9 cellular contexts compared by ENCODE assay signal in genomic region chr1:93180723-93181613, GRCh38. TPM values are rescaled to one million over a fixed set of nuclear protein-coding genes. Genes with fewer than 3 reads are reported as not detected.
A peak's percentile ranks its signal among the peaks of the same experiment; 100 is the strongest.
DNase-seq lines count a peak whose midpoint lies in the region; ATAC-seq, FAIRE-seq and TF ChIP-seq lines count a peak whose summit lies in the region.
"Had no signal": no experiment of that assay in that cellular context is flagged by ENCODE, and none has a peak within 500 bp of the region (broad histone marks: within the 10 kb centered on the region; RNA-seq: fewer than 3 reads in every experiment).

Gene CCDC18, plus strand, starts transcription at chr1:93180724. Its CDS starts 2,638 bp downstream, at chr1:93183362.

- H2AFZ ChIP-seq in SU-DHL-6 (ENCODE audit: low read depth, low read length, severe bottlenecking) = peak within 1 kb of the TSS; percentile 64

- H3K4ac ChIP-seq in mesendoderm (ENCODE audit: low read depth, low read length) = peak within 1 kb of the TSS; percentile 44

- peaks cover 41% of the 10 kb centered on the region for H3F3A ChIP-seq in SU-DHL-6 (ENCODE audit: insufficient read depth)

- peaks cover 36% of the 10 kb centered on the region for H4K20me1 ChIP-seq in BLaER1
- H4K20me1 ChIP-seq in SU-DHL-6 (ENCODE audit: low read depth, low read length) = peaks cover 15% of the 10 kb centered on the region

- H3K27me3 Mint-ChIP-seq in stimulated activated naive CD8-positive, alpha-beta T cell treated with anti-CD3 and anti-CD28 coated beads, Interleukin-15, amount 100 ng/mL, for 72 hours = no peaks in the 10 kb centered on the region

- peak within 1 kb of the TSS; percentile 99 for H3K27ac Mint-ChIP-seq in stimulated activated naive CD8-positive, alpha-beta T cell treated with anti-CD3 and anti-CD28 coated beads, Interleukin-15, amount 100 ng/mL, for 72 hours

- peak within 1 kb of the TSS; percentile 95 to 99 for H3K4me3 Mint-ChIP-seq in stimulated activated naive CD8-positive, alpha-beta T cell treated with anti-CD3 and anti-CD28 coated beads, Interleukin-15, amount 100 ng/mL, for 72 hours

- H3K56ac ChIP-seq in mesendoderm (ENCODE audit: low read length) = peak within 1 kb of the TSS; percentile 97

- no peak for FAIRE-seq in bronchial epithelial cell (lab: Jason Lieb, UNC)
- FAIRE-seq: colon had no signal

- TF ChIP-seq CTCF in SU-DHL-6 (IDR thresholded peaks at IDR 0.05; ENCODE audit: insufficient read depth, low read length, poor library complexity, severe bottlenecking) = no peak
- no peak for TF ChIP-seq CTCF in bronchial epithelial cell (IDR thresholded peaks at IDR 0.05; ENCODE audit: insufficient read depth, low read length, severe bottlenecking)

- H3K4me1 ChIP-seq in BLaER1 (peaks cover 34% of the 10 kb centered on the region), mesendoderm (ENCODE audit: control insufficient read depth, low read depth, low read length) (no peaks in the 10 kb centered on the region)

- peak within 1 kb of the TSS; percentile 89 for H3K18ac ChIP-seq in mesendoderm (ENCODE audit: low read length)

- H3K27me3 ChIP-seq in BLaER1 (no peaks in the 10 kb centered on the region), SU-DHL-6 (ENCODE audit: low read length) (no peaks in the 10 kb centered on the region), bronchial epithelial cell (ENCODE audit: control insufficient read depth, insufficient read depth, low read length) (no peaks in the 10 kb centered on the region), mesendoderm (ENCODE audit: insufficient read depth, low read length, poor library complexity) (no peaks in the 10 kb centered on the region)

- no CpG with 5 or more reads among the region's 43 CpGs for WGBS in mesendoderm (ENCODE audit: extremely low coverage, insufficient coverage, low lambda C conversion rate)

- peak within 1 kb of the TSS; percentile 67 for H3K23ac ChIP-seq in mesendoderm (ENCODE audit: low read length)

- H3K4me1 Mint-ChIP-seq in stimulated activated naive CD8-positive, alpha-beta T cell treated with anti-CD3 and anti-CD28 coated beads, Interleukin-15, amount 100 ng/mL, for 72 hours = peaks cover 56% of the 10 kb centered on the region

- H3K27ac ChIP-seq in BLaER1 (peak within 1 kb of the TSS; percentile 89), SU-DHL-6 (ENCODE audit: low read depth, low read length) (peak within 1 kb of the TSS; percentile 91), mesendoderm (ENCODE audit: low read depth, low read length) (peak within 1 kb of the TSS; percentile 93)

- H3K9me3 ChIP-seq in BLaER1 (no peaks in the 10 kb centered on the region), SU-DHL-6 (ENCODE audit: insufficient read depth, low read length) (no peaks in the 10 kb centered on the region)

- H3K4me2 ChIP-seq in BLaER1 (peak within 1 kb of the TSS; percentile 86), SU-DHL-6 (ENCODE audit: low read depth, low read length, poor library complexity, severe bottlenecking) (peak within 1 kb of the TSS; percentile 99), mesendoderm (ENCODE audit: low read length) (peak within 1 kb of the TSS; percentile 80)

- peak; percentile 37 for DNase-seq in bronchial epithelial cell (ENCODE audit: low read depth)
- DNase-seq in mesendoderm = peak; percentile 82
- DNase-seq in stimulated activated naive CD8-positive, alpha-beta T cell treated with anti-CD3 and anti-CD28 coated beads, Interleukin-15, amount 100 ng/mL, for 72 hours = no peak
- no peak for DNase-seq in NCI-H226

- peak within 1 kb of the TSS; percentile 92 for H2BK5ac ChIP-seq in mesendoderm (ENCODE audit: low read length)

- H3K36me3 ChIP-seq in BLaER1 (peaks cover 12% of the 10 kb centered on the region), SU-DHL-6 (ENCODE audit: low read length) (peaks cover 18% of the 10 kb centered on the region), bronchial epithelial cell (ENCODE audit: control insufficient read depth, insufficient read depth, low read length) (peaks cover 1% of the 10 kb centered on the region), mesendoderm (ENCODE audit: control insufficient read depth, insufficient read depth, low read length) (no peaks in the 10 kb centered on the region)

- H3K79me1 ChIP-seq in mesendoderm (ENCODE audit: low read length) = peaks cover 6% of the 10 kb centered on the region

- no peak within 1 kb of the TSS for H2BK120ac ChIP-seq in mesendoderm (ENCODE audit: low read depth, low read length)

- no peak within 1 kb of the TSS for H2BK15ac ChIP-seq in mesendoderm (replicated peaks; ENCODE audit: low read depth)

- no peak within 1 kb of the TSS for H4K8ac ChIP-seq in mesendoderm (ENCODE audit: low read depth, low read length)

- H3K9me3 Mint-ChIP-seq in stimulated activated naive CD8-positive, alpha-beta T cell treated with anti-CD3 and anti-CD28 coated beads, Interleukin-15, amount 100 ng/mL, for 72 hours = no peaks in the 10 kb centered on the region

- H4K5ac ChIP-seq in mesendoderm (ENCODE audit: low read length) = no peak within 1 kb of the TSS

- no peaks in the 10 kb centered on the region for H3K9me2 ChIP-seq in SU-DHL-6 (replicated peaks; ENCODE audit: insufficient read depth, low read length)

- ATAC-seq in GM18508 (IDR thresholded peaks at IDR 0.05; ENCODE audit: insufficient read depth, unreplicated experiment) = peak; percentile 1
- peak; percentile 14 for ATAC-seq in HG03432 (IDR thresholded peaks at IDR 0.05; ENCODE audit: unreplicated experiment)
- peak; percentile 27 for ATAC-seq in stimulated activated naive CD8-positive, alpha-beta T cell treated with anti-CD3 and anti-CD28 coated beads, Interleukin-15, amount 100 ng/mL, for 72 hours

- peak within 1 kb of the TSS; percentile 90 for H3K4me3 ChIP-seq in BLaER1
- H3K4me3 ChIP-seq in SU-DHL-6 (ENCODE audit: insufficient read depth, low read length, poor library complexity, severe bottlenecking) = peak within 1 kb of the TSS; percentile 84
- H3K4me3 ChIP-seq in bronchial epithelial cell (ENCODE audit: low read depth, low read length) = peak within 1 kb of the TSS; percentile 54
- H3K4me3 ChIP-seq in mesendoderm (ENCODE audit: low read length) = peak within 1 kb of the TSS; percentile 96

- H3K79me2 ChIP-seq in SU-DHL-6 (ENCODE audit: insufficient read depth, low read length) (peaks cover 52% of the 10 kb centered on the region), mesendoderm (ENCODE audit: control insufficient read depth, insufficient read depth, low read length) (peaks cover 20% of the 10 kb centered on the region)

- no peak within 1 kb of the TSS for H2AK5ac ChIP-seq in mesendoderm (ENCODE audit: low read length)

- H3K9ac ChIP-seq in BLaER1 = peak within 1 kb of the TSS; percentile 90
- H3K9ac ChIP-seq in SU-DHL-6 (ENCODE audit: low read length) = peak within 1 kb of the TSS; percentile 84
- H3K9ac ChIP-seq in mesendoderm (ENCODE audit: low read length) = peak within 1 kb of the TSS; percentile 98

RNA-seq across cellular contexts. Expression of gene CCDC18, which starts in this region (rescaled TPM):
- 3.4 and 4.1 TPM in 2 replicates for total RNA-seq in bronchial epithelial cell
- 11.2 TPM for polyA plus RNA-seq in mesendoderm (2013, experiment 1 of 2)
- polyA plus RNA-seq in mesendoderm (2013, experiment 2 of 2) = 11.3 TPM

Comparison
In these comparisons a context has a peak if more than half of its experiments do, and no peak if none do; other contexts are left out.
1. DNase-seq: peak in bronchial epithelial cell (single experiment) and mesendoderm (single experiment); none in stimulated activated naive CD8-positive, alpha-beta T cell treated with anti-CD3 and anti-CD28 coated beads, Interleukin-15, amount 100 ng/mL, for 72 hours (0 of 2) and NCI-H226 (single experiment).
2. Peak in every context shown above with its lines, with median percentiles within 50 percentile points of each other: H3K27ac ChIP-seq, H3K4me2 ChIP-seq, H3K4me3 ChIP-seq, H3K9ac ChIP-seq and ATAC-seq.